11 cellular contexts compared by ENCODE assay signal in genomic region chr7:30475580-30475979, GRCh38. TPM values are rescaled to one million over a fixed set of nuclear protein-coding genes. Genes with fewer than 3 reads are reported as not detected.
A peak's percentile ranks its signal among the peaks of the same experiment; 100 is the strongest.
DNase-seq lines count a peak whose midpoint lies in the region; ATAC-seq and TF ChIP-seq lines count a peak whose summit lies in the region.
"Had no signal": no experiment of that assay in that cellular context is flagged by ENCODE, and none has a peak within 500 bp of the region (broad histone marks: within the 10 kb centered on the region; RNA-seq: fewer than 3 reads in every experiment).

No MANE protein-coding gene starts in this region.

- H2AFZ ChIP-seq in neuronal stem cell (ENCODE audit: low read length): no peak overlapping the region

- DNase-seq in activated CD8-positive, alpha-beta T cell treated with anti-CD3 and anti-CD28 coated beads for 36 hours: no peak
- DNase-seq in activated CD8-positive, alpha-beta T cell treated with anti-CD3 and anti-CD28 coated beads, Interleukin-2, amount 10 ng/mL, durations not matched to agents 7 days and 5 days: no peak
- DNase-seq in left ventricle myocardium superior (peak; percentile 43), NCI-H2196 treated with DMSO at 0.1 percent for 48 hours (lab: John Stamatoyannopoulos, UW; ENCODE audit: unreplicated experiment) (no peak), neuronal stem cell (ENCODE audit: low spot score) (no peak)
- DNase-seq: body of pancreas; NCI-H1694 treated with DMSO at 0.1 percent for 48 hours; stimulated activated naive CD4-positive, alpha-beta T cell had no signal

- H3K9me3 Mint-ChIP-seq in activated CD8-positive, alpha-beta T cell treated with anti-CD3 and anti-CD28 coated beads for 36 hours: no peaks in the 10 kb centered on the region
- H3K9me3 Mint-ChIP-seq in activated CD8-positive, alpha-beta T cell treated with anti-CD3 and anti-CD28 coated beads, Interleukin-2, amount 10 ng/mL, durations not matched to agents 7 days and 5 days (ENCODE audit: insufficient read depth): no peaks in the 10 kb centered on the region
- no peaks in the 10 kb centered on the region for H3K9me3 Mint-ChIP-seq in activated T-helper 17 cell treated with anti-CD3 and anti-CD28 coated beads, Interleukin-2, amount 50 U/mL, for 72 hours
- no peaks in the 10 kb centered on the region for H3K9me3 Mint-ChIP-seq in stimulated activated naive CD8-positive, alpha-beta T cell treated with anti-CD3 and anti-CD28 coated beads, Interleukin-15, Interleukin-2, amounts not matched to agents 100 ng/mL and 50 ng/mL, for 24 hours

- WGBS in neuronal stem cell (ENCODE audit: extremely low coverage in 2 of 2, insufficient read length in 2 of 2, insufficient replicate concordance in 1 of 2), 2 donors: no CpG with 5 or more reads among the region's 6 CpGs

- CTCF ChIA-PET in activated CD8-positive, alpha-beta T cell treated with anti-CD3 and anti-CD28 coated beads for 36 hours (lab: Charles Lee): interaction anchor here (1.8 kb wide), 1 partner anchor 200 kb away, joined by 4 read pairs; no protein-coding TSS in a partner anchor
- CTCF ChIA-PET in activated CD8-positive, alpha-beta T cell treated with anti-CD3 and anti-CD28 coated beads, Interleukin-2, amount 10 ng/mL, durations not matched to agents 7 days and 5 days (lab: Charles Lee): interaction anchor here (1.0 to 1.2 kb wide), 2 partner anchors 10 to 201 kb away, joined by 3 read pairs; no protein-coding TSS in a partner anchor

- H3K9ac ChIP-seq in neuronal stem cell (ENCODE audit: low read depth, low read length, poor library complexity): no peak overlapping the region

- H3K18ac ChIP-seq in neuronal stem cell (ENCODE audit: low read length): no peak overlapping the region

- H3K4me1 ChIP-seq in neuronal stem cell (ENCODE audit: control insufficient read depth in 2 of 2, insufficient read depth in 1 of 2, low read depth in 1 of 2, low read length in 2 of 2): peaks cover 14 to 17% of the 10 kb centered on the region in 2 donors

- H3K27me3 ChIP-seq in neuronal stem cell (ENCODE audit: control insufficient read depth in 3 of 3, insufficient read depth in 3 of 3, low read depth in 1 of 3, low read length in 3 of 3): peaks cover 0 to 12% (median 0%) of the 10 kb centered on the region in 3 experiments
- H3K27me3 ChIP-seq: body of pancreas had no signal

- H3K4me3 Mint-ChIP-seq in activated CD8-positive, alpha-beta T cell treated with anti-CD3 and anti-CD28 coated beads for 36 hours: no peak overlapping the region
- no peak overlapping the region for H3K4me3 Mint-ChIP-seq in activated CD8-positive, alpha-beta T cell treated with anti-CD3 and anti-CD28 coated beads, Interleukin-2, amount 10 ng/mL, durations not matched to agents 7 days and 5 days
- peak overlapping the region; percentile 86 for H3K4me3 Mint-ChIP-seq in activated T-helper 17 cell treated with anti-CD3 and anti-CD28 coated beads, Interleukin-2, amount 50 U/mL, for 72 hours
- H3K4me3 Mint-ChIP-seq in stimulated activated naive CD8-positive, alpha-beta T cell treated with anti-CD3 and anti-CD28 coated beads, Interleukin-15, Interleukin-2, amounts not matched to agents 100 ng/mL and 50 ng/mL, for 24 hours: peak overlapping the region; percentile 40

- peaks cover 12% of the 10 kb centered on the region for H3K36me3 Mint-ChIP-seq in activated CD8-positive, alpha-beta T cell treated with anti-CD3 and anti-CD28 coated beads for 36 hours (ENCODE audit: low read depth)
- H3K36me3 Mint-ChIP-seq in activated CD8-positive, alpha-beta T cell treated with anti-CD3 and anti-CD28 coated beads, Interleukin-2, amount 10 ng/mL, durations not matched to agents 7 days and 5 days (ENCODE audit: low read depth): peaks cover 52% of the 10 kb centered on the region
- H3K36me3 Mint-ChIP-seq in activated T-helper 17 cell treated with anti-CD3 and anti-CD28 coated beads, Interleukin-2, amount 50 U/mL, for 72 hours (ENCODE audit: low read depth): peaks cover 5% of the 10 kb centered on the region
- peaks cover 8% of the 10 kb centered on the region for H3K36me3 Mint-ChIP-seq in stimulated activated naive CD8-positive, alpha-beta T cell treated with anti-CD3 and anti-CD28 coated beads, Interleukin-15, Interleukin-2, amounts not matched to agents 100 ng/mL and 50 ng/mL, for 24 hours (ENCODE audit: low read depth)

- no peaks in the 10 kb centered on the region for H3K36me3 ChIP-seq in neuronal stem cell (replicated peaks in 1 of 2; ENCODE audit: control insufficient read depth in 2 of 2, insufficient read depth in 2 of 2, low read length in 2 of 2)

- H3K4me2 ChIP-seq in neuronal stem cell (ENCODE audit: insufficient read depth, low read length, poor library complexity, severe bottlenecking): no peak overlapping the region

- no peak overlapping the region for H3K23ac ChIP-seq in neuronal stem cell (ENCODE audit: low read depth, low read length, poor library complexity)

- H3K4ac ChIP-seq in neuronal stem cell (ENCODE audit: low read length): no peak overlapping the region

- H3K27ac ChIP-seq in neuronal stem cell (replicated peaks; ENCODE audit: low read length): no peak overlapping the region

- no peaks in the 10 kb centered on the region for H3K9me3 ChIP-seq in neuronal stem cell (replicated peaks in 1 of 2; ENCODE audit: control insufficient read depth in 2 of 2, insufficient read depth in 1 of 2, low read depth in 1 of 2, low read length in 2 of 2)
- H3K9me3 ChIP-seq: body of pancreas had no signal

- no peak overlapping the region for H3K4me3 ChIP-seq in neuronal stem cell (ENCODE audit: low read length in 2 of 2)
- H3K4me3 ChIP-seq: body of pancreas had no signal

- POLR2A ChIA-PET in activated CD8-positive, alpha-beta T cell treated with anti-CD3 and anti-CD28 coated beads for 36 hours (lab: Charles Lee): interaction anchor here (1.0 kb wide), 1 partner anchor 10 kb away, joined by 5 read pairs; no protein-coding TSS in a partner anchor
- POLR2A ChIA-PET in activated CD8-positive, alpha-beta T cell treated with anti-CD3 and anti-CD28 coated beads, Interleukin-2, amount 10 ng/mL, durations not matched to agents 7 days and 5 days (lab: Charles Lee): no interaction called here

- no peak for TF ChIP-seq CTCF in activated CD8-positive, alpha-beta T cell treated with anti-CD3 and anti-CD28 coated beads for 36 hours (IDR thresholded peaks at IDR 0.05)

- H4K91ac ChIP-seq in neuronal stem cell (ENCODE audit: low read depth, low read length, poor library complexity): no peak overlapping the region

- no peak overlapping the region for H3K14ac ChIP-seq in neuronal stem cell (ENCODE audit: low read length)

- H3K27ac Mint-ChIP-seq in activated CD8-positive, alpha-beta T cell treated with anti-CD3 and anti-CD28 coated beads for 36 hours: peak overlapping the region; percentile 59
- H3K27ac Mint-ChIP-seq in activated CD8-positive, alpha-beta T cell treated with anti-CD3 and anti-CD28 coated beads, Interleukin-2, amount 10 ng/mL, durations not matched to agents 7 days and 5 days: no peak overlapping the region
- peak overlapping the region; percentile 79 for H3K27ac Mint-ChIP-seq in activated T-helper 17 cell treated with anti-CD3 and anti-CD28 coated beads, Interleukin-2, amount 50 U/mL, for 72 hours
- no peak overlapping the region for H3K27ac Mint-ChIP-seq in stimulated activated naive CD8-positive, alpha-beta T cell treated with anti-CD3 and anti-CD28 coated beads, Interleukin-15, Interleukin-2, amounts not matched to agents 100 ng/mL and 50 ng/mL, for 24 hours

- H3K4me1 Mint-ChIP-seq in activated CD8-positive, alpha-beta T cell treated with anti-CD3 and anti-CD28 coated beads for 36 hours (ENCODE audit: low read depth): peaks cover 83% of the 10 kb centered on the region
- peaks cover 88% of the 10 kb centered on the region for H3K4me1 Mint-ChIP-seq in activated CD8-positive, alpha-beta T cell treated with anti-CD3 and anti-CD28 coated beads, Interleukin-2, amount 10 ng/mL, durations not matched to agents 7 days and 5 days (ENCODE audit: low read depth)
- H3K4me1 Mint-ChIP-seq in activated T-helper 17 cell treated with anti-CD3 and anti-CD28 coated beads, Interleukin-2, amount 50 U/mL, for 72 hours: peaks cover 60% of the 10 kb centered on the region
- peaks cover 89% of the 10 kb centered on the region for H3K4me1 Mint-ChIP-seq in stimulated activated naive CD8-positive, alpha-beta T cell treated with anti-CD3 and anti-CD28 coated beads, Interleukin-15, Interleukin-2, amounts not matched to agents 100 ng/mL and 50 ng/mL, for 24 hours (ENCODE audit: low read depth)

- H3K27me3 Mint-ChIP-seq in activated CD8-positive, alpha-beta T cell treated with anti-CD3 and anti-CD28 coated beads for 36 hours: no peaks in the 10 kb centered on the region
- H3K27me3 Mint-ChIP-seq in activated CD8-positive, alpha-beta T cell treated with anti-CD3 and anti-CD28 coated beads, Interleukin-2, amount 10 ng/mL, durations not matched to agents 7 days and 5 days (ENCODE audit: low read depth): no peaks in the 10 kb centered on the region
- H3K27me3 Mint-ChIP-seq in activated T-helper 17 cell treated with anti-CD3 and anti-CD28 coated beads, Interleukin-2, amount 50 U/mL, for 72 hours: no peaks in the 10 kb centered on the region
- H3K27me3 Mint-ChIP-seq in stimulated activated naive CD8-positive, alpha-beta T cell treated with anti-CD3 and anti-CD28 coated beads, Interleukin-15, Interleukin-2, amounts not matched to agents 100 ng/mL and 50 ng/mL, for 24 hours: no peaks in the 10 kb centered on the region

- no peak overlapping the region for H2BK12ac ChIP-seq in neuronal stem cell (ENCODE audit: low read length)

- H2BK15ac ChIP-seq in neuronal stem cell (ENCODE audit: low read length): no peak overlapping the region

- no peak overlapping the region for H2BK5ac ChIP-seq in neuronal stem cell (ENCODE audit: low read length)

- no peaks in the 10 kb centered on the region for H3K79me1 ChIP-seq in neuronal stem cell (ENCODE audit: low read depth, low read length)

- H4K8ac ChIP-seq in neuronal stem cell (ENCODE audit: low read depth, low read length): no peak overlapping the region

- intact Hi-C loops in activated CD8-positive, alpha-beta T cell treated with anti-CD3 and anti-CD28 coated beads for 36 hours (cut with micrococcal nuclease): loop anchor here (10.0 kb wide), 1 partner anchor 191 kb away; the partner anchor contains the start of gene ZNRF2
- intact Hi-C loops in left ventricle myocardium superior (cut with micrococcal nuclease): no loop called here

- H2AK5ac ChIP-seq in neuronal stem cell (ENCODE audit: low read depth, low read length): no peak overlapping the region

- H2BK120ac ChIP-seq in neuronal stem cell (ENCODE audit: low read depth, low read length): no peak overlapping the region

- peak; percentile 8 for ATAC-seq in activated CD8-positive, alpha-beta T cell treated with anti-CD3 and anti-CD28 coated beads for 36 hours
- no peak for ATAC-seq in activated CD8-positive, alpha-beta T cell treated with anti-CD3 and anti-CD28 coated beads, Interleukin-2, amount 10 ng/mL, durations not matched to agents 7 days and 5 days
- ATAC-seq in activated T-helper 17 cell treated with anti-CD3 and anti-CD28 coated beads, Interleukin-2, amount 50 U/mL, for 72 hours (replicated peaks): no peak
- ATAC-seq in left ventricle myocardium superior: peak; percentile 2
- ATAC-seq in HG02610 (IDR thresholded peaks at IDR 0.05; ENCODE audit: unreplicated experiment): no peak
- ATAC-seq: body of pancreas had no signal

RNA-seq across cellular contexts. Expression of gene NOD1, which starts 3.0 kb away (rescaled TPM):
- total RNA-seq in activated CD8-positive, alpha-beta T cell treated with anti-CD3 and anti-CD28 coated beads for 36 hours: 10 to 100 TPM; 11.5 to 12.5 TPM
- 10 to 100 TPM; 22.3 to 25.2 TPM for total RNA-seq in activated CD8-positive, alpha-beta T cell treated with anti-CD3 and anti-CD28 coated beads, Interleukin-2, amount 10 ng/mL, durations not matched to agents 7 days and 5 days
- 10 to 100 TPM; 11.4 to 14.5 TPM for total RNA-seq in activated T-helper 17 cell treated with anti-CD3 and anti-CD28 coated beads, Interleukin-2, amount 50 U/mL, for 72 hours
- 6.9 TPM for total RNA-seq in left ventricle myocardium superior
- polyA plus RNA-seq in neuronal stem cell (2013, experiment 1 of 2): 6.4 TPM
- 6.4 TPM for polyA plus RNA-seq in neuronal stem cell (2013, experiment 2 of 2)

RNA-seq across cellular contexts. Expression of gene GGCT, which starts 29.0 kb away (rescaled TPM):
- 10 to 100 TPM; 78.6 to 78.7 TPM for total RNA-seq in activated CD8-positive, alpha-beta T cell treated with anti-CD3 and anti-CD28 coated beads for 36 hours
- 10 to 100 TPM; 49.7 to 50.2 TPM for total RNA-seq in activated CD8-positive, alpha-beta T cell treated with anti-CD3 and anti-CD28 coated beads, Interleukin-2, amount 10 ng/mL, durations not matched to agents 7 days and 5 days
- total RNA-seq in activated T-helper 17 cell treated with anti-CD3 and anti-CD28 coated beads, Interleukin-2, amount 50 U/mL, for 72 hours: 10 to 100 TPM; 35.5 to 68.3 TPM
- 18.2 TPM for total RNA-seq in left ventricle myocardium superior
- 84.3 TPM for polyA plus RNA-seq in neuronal stem cell (2013, experiment 1 of 2)
- polyA plus RNA-seq in neuronal stem cell (2013, experiment 2 of 2): 85.9 TPM

Comparison
In these comparisons a context has a peak if more than half of its experiments do, and no peak if none do; other contexts are left out.
1. ATAC-seq: peak in activated CD8-positive, alpha-beta T cell treated with anti-CD3 and anti-CD28 coated beads for 36 hours (single experiment) and left ventricle myocardium superior (single experiment); none in activated CD8-positive, alpha-beta T cell treated with anti-CD3 and anti-CD28 coated beads, Interleukin-2, amount 10 ng/mL, durations not matched to agents 7 days and 5 days (single experiment), activated T-helper 17 cell treated with anti-CD3 and anti-CD28 coated beads, Interleukin-2, amount 50 U/mL, for 72 hours (single experiment) and HG02610 (single experiment).
2. H3K27ac Mint-ChIP-seq: peak in activated CD8-positive, alpha-beta T cell treated with anti-CD3 and anti-CD28 coated beads for 36 hours (single experiment) and activated T-helper 17 cell treated with anti-CD3 and anti-CD28 coated beads, Interleukin-2, amount 50 U/mL, for 72 hours (single experiment); none in activated CD8-positive, alpha-beta T cell treated with anti-CD3 and anti-CD28 coated beads, Interleukin-2, amount 10 ng/mL, durations not matched to agents 7 days and 5 days (single experiment) and stimulated activated naive CD8-positive, alpha-beta T cell treated with anti-CD3 and anti-CD28 coated beads, Interleukin-15, Interleukin-2, amounts not matched to agents 100 ng/mL and 50 ng/mL, for 24 hours (single experiment).
3. H3K4me3 Mint-ChIP-seq: peak in activated T-helper 17 cell treated with anti-CD3 and anti-CD28 coated beads, Interleukin-2, amount 50 U/mL, for 72 hours (single experiment) and stimulated activated naive CD8-positive, alpha-beta T cell treated with anti-CD3 and anti-CD28 coated beads, Interleukin-15, Interleukin-2, amounts not matched to agents 100 ng/mL and 50 ng/mL, for 24 hours (single experiment); none in activated CD8-positive, alpha-beta T cell treated with anti-CD3 and anti-CD28 coated beads for 36 hours (single experiment) and activated CD8-positive, alpha-beta T cell treated with anti-CD3 and anti-CD28 coated beads, Interleukin-2, amount 10 ng/mL, durations not matched to agents 7 days and 5 days (single experiment).